In genomic region chr17:72615627-72615991, GRCh38 we compare ENCODE assay signal across 19 cellular contexts.
DNase-seq lines count a peak whose midpoint lies in the region; ATAC-seq and TF ChIP-seq lines count a peak whose summit lies in the region.
"Had no signal": no experiment of that assay in that cellular context is flagged by ENCODE, and none has a peak within 500 bp of the region (broad histone marks: within the 10 kb centered on the region; RNA-seq: fewer than 3 reads in every experiment).

No MANE protein-coding gene starts in this region.

- no peaks in the 10 kb centered on the region for H3K36me3 Mint-ChIP-seq in Caco-2 (ENCODE audit: insufficient read depth, unreplicated experiment)

- DNase-seq in Caco-2 (no peak), cerebellum (ENCODE audit: low spot score) (no peak), glomerular visceral epithelial cell (ENCODE audit: extremely low spot score) (no peak)
- DNase-seq: activated naive CD4-positive, alpha-beta T cell; CD4-positive, alpha-beta T cell; GOT3; MV-4-11; NCI-H2081; NCI-H748 treated with DMSO at 0.1 percent for 48 hours; stimulated activated CD4-positive, alpha-beta T cell treated with anti-CD3 and anti-CD28 coated beads, Interleukin-4, amount 100 ng/mL, for 1 hour; stimulated activated CD8-positive, alpha-beta memory T cell treated with anti-CD3 and anti-CD28 coated beads, Interleukin-4, amount 100 ng/mL, for 48 hours; T-helper 1 cell; thyroid gland had no signal

- H3K27ac Mint-ChIP-seq in Caco-2 (ENCODE audit: unreplicated experiment), result peak overlapping the region; percentile 35
- H3K27ac Mint-ChIP-seq: CD4-positive, alpha-beta T cell; IgD-negative memory B cell had no signal

- intact Hi-C loops in Caco-2 (cut with micrococcal nuclease; ENCODE audit: unreplicated experiment), result loop anchor here (1.0 kb wide), 3 partner anchors 25 to 69 kb away; no protein-coding TSS in a partner anchor

- H3K27me3 ChIP-seq in Caco-2 (replicated peaks; ENCODE audit: control insufficient read depth, insufficient read depth, low read length), result no peaks in the 10 kb centered on the region
- peaks cover 15% of the 10 kb centered on the region for H3K27me3 ChIP-seq in iPS-15b (ENCODE audit: control insufficient read depth, insufficient read depth, low read length)
- no peaks in the 10 kb centered on the region for H3K27me3 ChIP-seq in rectal smooth muscle tissue (ENCODE audit: control insufficient read depth, insufficient read depth, low read length)
- H3K27me3 ChIP-seq: thyroid gland had no signal

- peaks cover 48% of the 10 kb centered on the region for H3K4me1 Mint-ChIP-seq in Caco-2 (ENCODE audit: low read depth, unreplicated experiment)

- CTCF ChIA-PET in Caco-2 (lab: Charles Lee), result interaction anchor here (0.6 to 1.9 kb wide), 6 partner anchors 12 to 114 kb away, joined by 3 to 9 read pairs (median 4); no protein-coding TSS in a partner anchor

- H3K9me3 Mint-ChIP-seq in Caco-2 (ENCODE audit: unreplicated experiment), result peaks cover 12% of the 10 kb centered on the region
- H3K9me3 Mint-ChIP-seq: CD4-positive, alpha-beta T cell had no signal

- TF ChIP-seq CTCF in Caco-2 (IDR thresholded peaks at IDR 0.05; ENCODE audit: insufficient read depth in 1 of 2, low read depth in 1 of 2, low read length in 1 of 2, severe bottlenecking in 1 of 2, unreplicated experiment in 1 of 2), result no peak

- H3K4me3 Mint-ChIP-seq in Caco-2 (ENCODE audit: unreplicated experiment), result peak overlapping the region; percentile 67
- H3K4me3 Mint-ChIP-seq: CD4-positive, alpha-beta T cell; IgD-negative memory B cell had no signal

- no TSS peak for BruUV-seq in Caco-2 (replicated peaks; lab: Mats Ljungman, UMichigan)

- H3K4me3 ChIP-seq in Caco-2 (ENCODE audit: low read depth, low read length) (peak overlapping the region; percentile 22), iPS-15b (ENCODE audit: low read depth, low read length) (peak overlapping the region; percentile 24), rectal smooth muscle tissue (ENCODE audit: low read length) (no peak overlapping the region)
- H3K4me3 ChIP-seq: thyroid gland had no signal

- peaks cover 50% of the 10 kb centered on the region for H3K4me1 ChIP-seq in Caco-2
- peaks cover 12% of the 10 kb centered on the region for H3K4me1 ChIP-seq in iPS-15b (ENCODE audit: control insufficient read depth, insufficient read depth, low read length)
- no peaks in the 10 kb centered on the region for H3K4me1 ChIP-seq in rectal smooth muscle tissue (ENCODE audit: control insufficient read depth, insufficient read depth, low read length)
- H3K4me1 ChIP-seq: thyroid gland had no signal

- ATAC-seq in HG03432 (IDR thresholded peaks at IDR 0.05; ENCODE audit: unreplicated experiment) (no peak), GM19463 (IDR thresholded peaks at IDR 0.05; ENCODE audit: unreplicated experiment) (no peak)

- H3K9ac ChIP-seq in iPS-15b (ENCODE audit: low read depth, low read length) (no peak overlapping the region), rectal smooth muscle tissue (ENCODE audit: low read length) (no peak overlapping the region)

- H3K36me3 ChIP-seq in Caco-2 (ENCODE audit: control insufficient read depth, insufficient read depth, low read length) (0 out of 2 replicates have a peak, but pooled peaks cover 2% of the 10 kb centered on the region), iPS-15b (ENCODE audit: control insufficient read depth, insufficient read depth, low read length) (no peaks in the 10 kb centered on the region), rectal smooth muscle tissue (ENCODE audit: control insufficient read depth, insufficient read depth, low read length) (no peaks in the 10 kb centered on the region)
- H3K36me3 ChIP-seq: thyroid gland had no signal

- H3K27me3 Mint-ChIP-seq in Caco-2 (ENCODE audit: insufficient read depth, unreplicated experiment), result no peaks in the 10 kb centered on the region

- no peaks in the 10 kb centered on the region for H3K9me3 ChIP-seq in Caco-2
- no peaks in the 10 kb centered on the region for H3K9me3 ChIP-seq in iPS-15b (ENCODE audit: control insufficient read depth, insufficient read depth, low read length)
- H3K9me3 ChIP-seq: thyroid gland had no signal

- POLR2A ChIA-PET in Caco-2 (lab: Charles Lee), result interaction anchor here (0.7 to 1.3 kb wide), 2 partner anchors 23 to 35 kb away, joined by 5 to 7 read pairs; no protein-coding TSS in a partner anchor

- H3K27ac ChIP-seq in angular gyrus (ENCODE audit: low read depth, low read length), result peak overlapping the region; percentile 53
- peak overlapping the region; percentile 11 for H3K27ac ChIP-seq in rectal smooth muscle tissue (ENCODE audit: low read depth, low read length)
- H3K27ac ChIP-seq: thyroid gland had no signal
